7 cellular contexts compared by ENCODE assay signal in the genomic region with DNA sequence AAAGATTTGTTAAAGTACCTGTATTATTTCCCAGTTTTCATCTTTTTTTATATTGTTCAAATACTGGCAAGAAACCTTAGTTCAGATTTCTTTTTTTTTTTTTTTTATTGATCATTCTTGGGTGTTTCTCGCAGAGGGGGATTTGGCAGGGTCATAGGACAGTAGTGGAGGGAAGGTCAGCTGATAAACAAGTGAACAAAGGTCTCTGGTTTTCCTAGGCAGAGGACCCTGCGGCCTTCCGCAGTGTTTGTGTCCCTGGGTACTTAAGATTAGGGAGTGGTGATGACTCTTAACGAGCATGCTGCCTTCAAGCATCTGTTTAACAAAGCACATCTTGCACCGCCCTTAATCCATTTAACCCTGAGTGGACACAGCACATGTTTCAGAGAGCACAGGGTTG. TPM values are rescaled to one million over a fixed set of nuclear protein-coding genes. Genes with fewer than 3 reads are reported as not detected.
DNase-seq lines count a peak whose midpoint lies in the region; ATAC-seq and TF ChIP-seq lines count a peak whose summit lies in the region.
"Not testable (repeated sequence)": the region's sequence is repeated elsewhere in the genome, so short reads cannot be mapped to it uniquely, and the experiment has no call there.

No MANE protein-coding gene starts in this region.

- H3K9ac ChIP-seq in OCI-LY3 (ENCODE audit: low read length), result peak overlapping the region; percentile 90
- H3K9ac ChIP-seq in colonic mucosa (ENCODE audit: low read depth in 2 of 2, low read length in 2 of 2), result peak overlapping the region; percentile 84 to 89
- peak overlapping the region; percentile 89 to 97 for H3K9ac ChIP-seq in mucosa of rectum (ENCODE audit: low read depth in 1 of 2, low read length in 2 of 2)

- TF ChIP-seq POLR2A in heart left ventricle (IDR thresholded peaks at IDR 0.05), result not testable (repeated sequence)

- not testable (repeated sequence) for H3K27ac ChIP-seq in OCI-LY3 (ENCODE audit: low read length)
- peak overlapping the region; percentile 95 for H3K27ac ChIP-seq in colonic mucosa
- peak overlapping the region in 11 of 12 donors; percentile 84 to 96 (median 90) for H3K27ac ChIP-seq in heart left ventricle
- peak overlapping the region; percentile 96 for H3K27ac ChIP-seq in mucosa of rectum (ENCODE audit: low read depth in 2 of 2, low read length in 2 of 2)

- WGBS in heart left ventricle, 4 donors, result 3 to 22% (median 12%) methylated on average over 3 to 5 of the region's 5 CpGs

- H3K9me3 Mint-ChIP-seq in activated T-cell treated with anti-CD3 and anti-CD28 coated beads, Interleukin-2, amount 50 U/mL, for 72 hours, result not testable (repeated sequence)

- not testable (repeated sequence) for ATAC-seq in activated T-cell treated with anti-CD3 and anti-CD28 coated beads, Interleukin-2, amount 50 U/mL, for 72 hours (replicated peaks in 1 of 2)
- peak in 2 of 4 donors; percentile 24 to 32 for ATAC-seq in heart left ventricle

- TF ChIP-seq CTCF in GM12864 (IDR thresholded peaks at IDR 0.05; ENCODE audit: low read depth, low read length, missing control alignments); OCI-LY3 (IDR thresholded peaks at IDR 0.05; ENCODE audit: low read depth, low read length); colonic mucosa (IDR thresholded peaks at IDR 0.05); heart left ventricle (IDR thresholded peaks at IDR 0.05): not testable (repeated sequence)

- H3K9me3 ChIP-seq in OCI-LY3 (ENCODE audit: insufficient read depth, low read length); colonic mucosa; heart left ventricle; mucosa of rectum (ENCODE audit: control insufficient read depth in 2 of 2, low read length in 2 of 2): not testable (repeated sequence)

- H3K27me3 ChIP-seq in OCI-LY3 (ENCODE audit: low read depth, low read length); colonic mucosa; heart left ventricle; mucosa of rectum (ENCODE audit: control insufficient read depth in 2 of 2, insufficient read depth in 2 of 2, low read length in 2 of 2): not testable (repeated sequence)

- H4K20me1 ChIP-seq in OCI-LY3 (ENCODE audit: insufficient read depth, low read length), result not testable (repeated sequence)

- intact Hi-C loops in colonic mucosa (cut with DNase I), result not testable (repeated sequence)
- intact Hi-C loops in heart left ventricle (cut with DNase I), result loop anchor here in 1 of 10 donors (2.0 kb wide), 1 partner anchor 67 kb away; no protein-coding TSS in a partner anchor

- peak overlapping the region; percentile 92 to 97 for H3K4me3 Mint-ChIP-seq in activated T-cell treated with anti-CD3 and anti-CD28 coated beads, Interleukin-2, amount 50 U/mL, for 72 hours

- peak overlapping the region; percentile 85 for H3K4me3 ChIP-seq in GM12864 (ENCODE audit: low read depth, low read length)
- H3K4me3 ChIP-seq in OCI-LY3 (ENCODE audit: low read length), result peak overlapping the region; percentile 82
- peak overlapping the region; percentile 64 for H3K4me3 ChIP-seq in colonic mucosa
- peak overlapping the region; percentile 65 to 85 (median 80) for H3K4me3 ChIP-seq in heart left ventricle
- H3K4me3 ChIP-seq in mucosa of rectum (ENCODE audit: low read length in 2 of 2), result peak overlapping the region; percentile 84 to 89
- peak overlapping the region; percentile 76 for H3K4me3 ChIP-seq in skeletal muscle cell (ENCODE audit: low read depth, low read length)

- H2AFZ ChIP-seq in OCI-LY3 (ENCODE audit: low read depth, low read length), result peak overlapping the region; percentile 89

- H3K4me2 ChIP-seq in OCI-LY3 (ENCODE audit: low read length), result peak overlapping the region; percentile 82

- H3K27me3 Mint-ChIP-seq in activated T-cell treated with anti-CD3 and anti-CD28 coated beads, Interleukin-2, amount 50 U/mL, for 72 hours (ENCODE audit: low read depth), result not testable (repeated sequence)

- DNase-seq in GM12864 (ENCODE audit: low read depth); activated T-cell treated with anti-CD3 and anti-CD28 coated beads, Interleukin-2, amount 50 U/mL, for 72 hours; colonic mucosa; heart left ventricle; skeletal muscle cell (ENCODE audit: low read depth): not testable (repeated sequence)

- not testable (repeated sequence) for H3K36me3 Mint-ChIP-seq in activated T-cell treated with anti-CD3 and anti-CD28 coated beads, Interleukin-2, amount 50 U/mL, for 72 hours (ENCODE audit: insufficient read depth in 2 of 2)

- not testable (repeated sequence) for H3K4me1 ChIP-seq in OCI-LY3 (ENCODE audit: low read length); colonic mucosa
- peaks cover 0 to 22% (median 7%) of the 10 kb centered on the region in 12 donors for H3K4me1 ChIP-seq in heart left ventricle
- peaks cover 10 to 11% of the 10 kb centered on the region in 2 donors for H3K4me1 ChIP-seq in mucosa of rectum (ENCODE audit: control insufficient read depth in 2 of 2, insufficient read depth in 2 of 2, low read length in 2 of 2)

- H3K36me3 ChIP-seq in OCI-LY3 (replicated peaks; ENCODE audit: low read depth, low read length); colonic mucosa; heart left ventricle; mucosa of rectum (ENCODE audit: control insufficient read depth in 2 of 2, insufficient read depth in 2 of 2, low read length in 2 of 2): not testable (repeated sequence)

- not testable (repeated sequence) for H3K79me2 ChIP-seq in OCI-LY3 (ENCODE audit: low read length)

- peak overlapping the region; percentile 98 for H3K27ac Mint-ChIP-seq in activated T-cell treated with anti-CD3 and anti-CD28 coated beads, Interleukin-2, amount 50 U/mL, for 72 hours

- H3K4me1 Mint-ChIP-seq in activated T-cell treated with anti-CD3 and anti-CD28 coated beads, Interleukin-2, amount 50 U/mL, for 72 hours (ENCODE audit: low read depth), result peaks cover 24% of the 10 kb centered on the region

RNA-seq across cellular contexts. Expression of gene DERA, which starts 0.8 kb away (rescaled TPM):
- total RNA-seq in activated T-cell treated with anti-CD3 and anti-CD28 coated beads, Interleukin-2, amount 50 U/mL, for 72 hours, result 10 to 100 TPM; 26.5 to 29.4 TPM
- total RNA-seq in colonic mucosa, result 10 to 100 TPM; 44.0 to 61.2 TPM
- 10 to 100 TPM; 21.4 to 44.3 (median 23.8) TPM for total RNA-seq in heart left ventricle
- 10 to 100 TPM; 19.0 to 30.6 TPM for polyA plus RNA-seq in heart left ventricle

RNA-seq across cellular contexts. Expression of gene STRAP, which starts 29.7 kb away (rescaled TPM):
- 100 to 1,000 TPM in 1 of 2 donors, 10 to 100 TPM in 1; 95.6 to 104 TPM for total RNA-seq in activated T-cell treated with anti-CD3 and anti-CD28 coated beads, Interleukin-2, amount 50 U/mL, for 72 hours
- total RNA-seq in colonic mucosa (100 to 1,000 TPM in 1 of 2 donors, 10 to 100 TPM in 1; 85.3 to 108 TPM), heart left ventricle (100 to 1,000 TPM in 6 of 9 donors, 10 to 100 TPM in 3; 61.6 to 176 (median 111) TPM)
- polyA plus RNA-seq in heart left ventricle, result 100 to 1,000 TPM; 148 to 237 TPM
